9 cellular contexts compared by ENCODE assay signal in the genomic region with DNA sequence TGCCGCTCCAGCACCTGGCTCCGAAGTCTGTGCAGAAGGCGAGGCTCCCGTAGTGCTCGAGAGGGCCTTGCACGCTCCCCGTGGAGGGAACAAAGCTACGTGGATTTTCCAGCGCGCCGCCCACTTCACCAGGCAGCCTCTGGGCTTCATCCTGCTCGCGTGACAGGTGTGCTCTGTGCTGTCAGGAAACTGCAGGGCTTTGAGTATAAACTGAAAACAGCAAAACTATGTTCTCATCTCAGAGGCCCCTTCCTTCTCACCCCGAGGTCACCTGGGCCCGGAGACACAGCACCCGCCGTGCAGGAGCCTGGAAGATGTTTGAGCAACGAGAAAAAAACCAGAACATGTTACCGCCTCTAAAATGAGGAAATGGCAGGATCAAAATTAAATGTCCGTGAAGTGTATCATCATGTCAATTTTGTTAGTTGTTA. TPM values are rescaled to one million over a fixed set of nuclear protein-coding genes. Genes with fewer than 3 reads are reported as not detected.
DNase-seq lines count a peak whose midpoint lies in the region; ATAC-seq and TF ChIP-seq lines count a peak whose summit lies in the region.
"Had no signal": no experiment of that assay in that cellular context is flagged by ENCODE, and none has a peak within 500 bp of the region (broad histone marks: within the 10 kb centered on the region; RNA-seq: fewer than 3 reads in every experiment).

No MANE protein-coding gene starts in this region.

- no peak overlapping the region for H3K27ac ChIP-seq in HUES48 (ENCODE audit: low read depth, low read length)

- peak overlapping the region; percentile 95 for H3K4me3 Mint-ChIP-seq in Calu3 (ENCODE audit: low read depth, unreplicated experiment)
- H3K4me3 Mint-ChIP-seq in brain = peak overlapping the region; percentile 91 to 97 (median 94)

- no peak for ATAC-seq in HG02759 (IDR thresholded peaks at IDR 0.05; ENCODE audit: unreplicated experiment)
- ATAC-seq: activated CD4-positive, CD25-positive, alpha-beta regulatory T cell treated with anti-CD3 and anti-CD28 coated beads, Interleukin-2, amount 50 U/mL, for 24 hours had no signal

- no peak for DNase-seq in Calu3
- DNase-seq in HuH-7.5 (ENCODE audit: low spot score) = no peak
- DNase-seq in amniotic stem cell (lab: John Stamatoyannopoulos, UW) = no peak
- DNase-seq: stimulated activated CD4-positive, alpha-beta T cell treated with anti-CD3 and anti-CD28 coated beads, Interleukin-12 subunit alpha, Interleukin-12 subunit beta, amount 100 ng/mL, for 4 hours had no signal

- H3K4me1 Mint-ChIP-seq in Calu3 (ENCODE audit: low read depth, unreplicated experiment) (peaks cover 15% of the 10 kb centered on the region), brain (peaks cover 70% of the 10 kb centered on the region)

- H3K27ac Mint-ChIP-seq in Calu3 (ENCODE audit: unreplicated experiment) (no peak overlapping the region), brain (peak overlapping the region; percentile 35 to 99 (median 92))

- no peaks in the 10 kb centered on the region for H3K9me3 ChIP-seq in HUES48 (ENCODE audit: control insufficient read depth, insufficient read depth, low read length)
- peaks cover 14% of the 10 kb centered on the region for H3K9me3 ChIP-seq in neuron (ENCODE audit: low read length)

- no peaks in the 10 kb centered on the region for H3K27me3 ChIP-seq in HUES48 (ENCODE audit: control insufficient read depth, insufficient read depth, low read length)
- no peaks in the 10 kb centered on the region for H3K27me3 ChIP-seq in neuron (ENCODE audit: insufficient read depth, low read length)

- no peaks in the 10 kb centered on the region for H3K9me3 Mint-ChIP-seq in Calu3 (ENCODE audit: low read depth, unreplicated experiment)
- H3K9me3 Mint-ChIP-seq in brain = peaks cover 0 to 9% (median 6%) of the 10 kb centered on the region in 5 experiments

- H3K4me1 ChIP-seq in HUES48 (ENCODE audit: control insufficient read depth, insufficient read depth, low read length) (no peaks in the 10 kb centered on the region), neuron (ENCODE audit: insufficient read depth, low read length) (peaks cover 26% of the 10 kb centered on the region)

- CTCF ChIA-PET in Calu3 (lab: Charles Lee) = interaction anchor here (2.4 kb wide), 1 partner anchor 17 kb away, joined by 7 read pairs; the partner anchor contains the start of gene GPR146

- H3K36me3 ChIP-seq in HUES48 (ENCODE audit: control insufficient read depth, insufficient read depth, low read length) = peaks cover 12% of the 10 kb centered on the region; the same call in 1 of the 2 replicates
- peaks cover 40% of the 10 kb centered on the region for H3K36me3 ChIP-seq in neuron (ENCODE audit: insufficient read depth, low read length)

- no peak overlapping the region for H3K9ac ChIP-seq in HUES48 (ENCODE audit: low read depth, low read length)

- no peak overlapping the region for H2AFZ ChIP-seq in neuron (ENCODE audit: low read depth, low read length)

- TF ChIP-seq CTCF in Calu3 (IDR thresholded peaks at IDR 0.05; ENCODE audit: unreplicated experiment) = no peak
- no peak for TF ChIP-seq CTCF in brain (conservative IDR thresholded peaks at IDR 0.05)

- no TSS peak for BruUV-seq in Calu3 (replicated peaks; lab: Mats Ljungman, UMichigan)

- H3K36me3 Mint-ChIP-seq in Calu3 (ENCODE audit: insufficient read depth, unreplicated experiment) = peaks cover 80% of the 10 kb centered on the region
- H3K36me3 Mint-ChIP-seq in brain = peaks cover 51% of the 10 kb centered on the region

- peak overlapping the region; percentile 71; the same call in 1 of the 2 replicates for H3K4me3 ChIP-seq in HUES48 (ENCODE audit: low read depth, low read length)
- peak overlapping the region; percentile 84 for H3K4me3 ChIP-seq in neuron (ENCODE audit: low read length)

- intact Hi-C loops in Calu3 (cut with micrococcal nuclease; ENCODE audit: unreplicated experiment) = no loop called here

- no peaks in the 10 kb centered on the region for H3K27me3 Mint-ChIP-seq in Calu3 (ENCODE audit: unreplicated experiment)
- peaks cover 12% of the 10 kb centered on the region for H3K27me3 Mint-ChIP-seq in brain

RNA-seq across cellular contexts. Expression of gene GPR146, which starts 17.6 kb away (rescaled TPM):
- 0.66 and 1.8 TPM in 2 replicates for total RNA-seq in Calu3 (2022)
- polyA plus RNA-seq in brain (ENCODE audit: insufficient read depth, low read depth, low replicate concordance) = 10.5 TPM

RNA-seq across cellular contexts. Expression of gene CYP2W1, which starts 43.8 kb away (rescaled TPM):
- total RNA-seq in Calu3 (2022) = 0.71 and 1.3 TPM in 2 replicates
- not detected for polyA plus RNA-seq in brain (ENCODE audit: insufficient read depth, low read depth, low replicate concordance)

RNA-seq across cellular contexts. Expression of gene COX19, which starts 51.4 kb away (rescaled TPM):
- 37.4 and 39.1 TPM in 2 replicates for total RNA-seq in Calu3 (2022)
- polyA plus RNA-seq in brain (ENCODE audit: insufficient read depth, low read depth, low replicate concordance) = 2.4 TPM
